In genomic region chr13:50914301-50914700, GRCh38 we compare ENCODE assay signal across 13 cellular contexts. TPM values are rescaled to one million over a fixed set of nuclear protein-coding genes. Genes with fewer than 3 reads are reported as not detected.
DNase-seq lines count a peak whose midpoint lies in the region; ATAC-seq and TF ChIP-seq lines count a peak whose summit lies in the region.
"Had no signal": no experiment of that assay in that cellular context is flagged by ENCODE, and none has a peak within 500 bp of the region (broad histone marks: within the 10 kb centered on the region; RNA-seq: fewer than 3 reads in every experiment).

No MANE protein-coding gene starts in this region.

- H3K4me1 Mint-ChIP-seq in activated CD8-positive, alpha-beta memory T cell treated with anti-CD3 and anti-CD28 coated beads, Interleukin-2, amount 10 ng/mL, durations not matched to agents 7 days and 5 days: peaks cover 63% of the 10 kb centered on the region

- peak overlapping the region; percentile 44; the same call in 1 of the 2 replicates for H3K9ac ChIP-seq in OCI-LY3 (ENCODE audit: low read length)

- 62% methylated on average over 8 of the region's 8 CpGs for WGBS in esophagus muscularis mucosa

- intact Hi-C loops in esophagus muscularis mucosa (cut with DNase I): loop anchor here (5.0 to 10.0 kb wide), 4 partner anchors 390 to 937 kb away; partner anchors contain the start of gene TRIM13

- H3K36me3 ChIP-seq in OCI-LY3 (replicated peaks; ENCODE audit: low read depth, low read length): peaks cover 7% of the 10 kb centered on the region
- H3K36me3 ChIP-seq in esophagus muscularis mucosa: no peaks in the 10 kb centered on the region

- ATAC-seq in activated CD8-positive, alpha-beta memory T cell treated with anti-CD3 and anti-CD28 coated beads, Interleukin-2, amount 10 ng/mL, durations not matched to agents 7 days and 5 days: no peak
- ATAC-seq in GM18520 (IDR thresholded peaks at IDR 0.05; ENCODE audit: unreplicated experiment) (no peak), HG03571 (IDR thresholded peaks at IDR 0.05; ENCODE audit: unreplicated experiment) (no peak)
- ATAC-seq: GM23338 had no signal

- peak overlapping the region; percentile 15 for H3K4me3 Mint-ChIP-seq in activated CD8-positive, alpha-beta memory T cell treated with anti-CD3 and anti-CD28 coated beads, Interleukin-2, amount 10 ng/mL, durations not matched to agents 7 days and 5 days
- H3K4me3 Mint-ChIP-seq: GM23338 had no signal

- peak overlapping the region; percentile 65 for H3K4me2 ChIP-seq in OCI-LY3 (ENCODE audit: low read length)
- H3K4me2 ChIP-seq: GM23338 had no signal

- TF ChIP-seq CTCF in OCI-LY3 (IDR thresholded peaks at IDR 0.05; ENCODE audit: low read depth, low read length): no peak
- TF ChIP-seq CTCF in esophagus muscularis mucosa (IDR thresholded peaks at IDR 0.05): no peak

- H3K27ac Mint-ChIP-seq in activated CD8-positive, alpha-beta memory T cell treated with anti-CD3 and anti-CD28 coated beads, Interleukin-2, amount 10 ng/mL, durations not matched to agents 7 days and 5 days: peak overlapping the region; percentile 85
- H3K27ac Mint-ChIP-seq: GM23338 had no signal

- peaks cover 62% of the 10 kb centered on the region for H3K4me1 ChIP-seq in OCI-LY3 (ENCODE audit: low read length)
- peaks cover 65 to 81% (median 77%) of the 10 kb centered on the region in 4 donors for H3K4me1 ChIP-seq in esophagus muscularis mucosa

- no peak for TF ChIP-seq EP300 in esophagus muscularis mucosa (IDR thresholded peaks at IDR 0.05)

- H3K27ac ChIP-seq in OCI-LY3 (ENCODE audit: low read length): peak overlapping the region; percentile 41; the same call in 1 of the 2 replicates
- H3K27ac ChIP-seq in esophagus muscularis mucosa (replicated peaks in 1 of 4): peak overlapping the region; percentile 35 to 57 (median 50)
- peak overlapping the region in 11 of 21 experiments; percentile 1 to 77 (median 51) for H3K27ac ChIP-seq in skin epidermis

- H4K20me1 ChIP-seq in OCI-LY3 (ENCODE audit: insufficient read depth, low read length): peaks cover 28% of the 10 kb centered on the region

- H3K9me3 Mint-ChIP-seq in activated CD8-positive, alpha-beta memory T cell treated with anti-CD3 and anti-CD28 coated beads, Interleukin-2, amount 10 ng/mL, durations not matched to agents 7 days and 5 days (ENCODE audit: low read depth): no peaks in the 10 kb centered on the region
- H3K9me3 Mint-ChIP-seq: GM23338 had no signal

- no peaks in the 10 kb centered on the region for H3K27me3 Mint-ChIP-seq in activated CD8-positive, alpha-beta memory T cell treated with anti-CD3 and anti-CD28 coated beads, Interleukin-2, amount 10 ng/mL, durations not matched to agents 7 days and 5 days

- H2AFZ ChIP-seq in OCI-LY3 (ENCODE audit: low read depth, low read length): no peak overlapping the region
- H2AFZ ChIP-seq: GM23338 had no signal

- no peak for TF ChIP-seq POLR2A in esophagus muscularis mucosa (IDR thresholded peaks at IDR 0.05; ENCODE audit: low read depth)

- H3K27me3 ChIP-seq in OCI-LY3 (ENCODE audit: low read depth, low read length) (no peaks in the 10 kb centered on the region), esophagus muscularis mucosa (no peaks in the 10 kb centered on the region)

- CTCF ChIA-PET in activated CD8-positive, alpha-beta memory T cell treated with anti-CD3 and anti-CD28 coated beads, Interleukin-2, amount 10 ng/mL, durations not matched to agents 7 days and 5 days (lab: Charles Lee): interaction anchor here (0.8 to 8.8 kb wide), 12 partner anchors 20 to 937 kb away, joined by 3 to 135 read pairs (median 6); partner anchors contain the start of gene TRIM13

- peaks cover 27% of the 10 kb centered on the region for H3K36me3 Mint-ChIP-seq in activated CD8-positive, alpha-beta memory T cell treated with anti-CD3 and anti-CD28 coated beads, Interleukin-2, amount 10 ng/mL, durations not matched to agents 7 days and 5 days

- no peaks in the 10 kb centered on the region for H3K9me3 ChIP-seq in OCI-LY3 (ENCODE audit: insufficient read depth, low read length)
- no peaks in the 10 kb centered on the region for H3K9me3 ChIP-seq in esophagus muscularis mucosa

- peaks cover 98% of the 10 kb centered on the region for H3K79me2 ChIP-seq in OCI-LY3 (ENCODE audit: low read length)

- H3K4me3 ChIP-seq in OCI-LY3 (ENCODE audit: low read length) (0 out of 2 replicates have a peak overlapping the region, but pooled peaks have one; percentile 26), esophagus muscularis mucosa (no peak overlapping the region), skin epidermis (no peak overlapping the region)
- H3K4me3 ChIP-seq: GM23338 had no signal

- no peak for DNase-seq in activated CD8-positive, alpha-beta memory T cell treated with anti-CD3 and anti-CD28 coated beads, Interleukin-2, amount 10 ng/mL, durations not matched to agents 7 days and 5 days
- DNase-seq in activated CD8-positive, alpha-beta memory T cell treated with anti-CD3 and anti-CD28 coated beads for 24 hours: no peak
- DNase-seq in esophagus muscularis mucosa (ENCODE audit: extremely low spot score) (no peak), NCI-H2227 treated with DMSO at 0.1 percent for 48 hours (lab: John Stamatoyannopoulos, UW) (no peak)
- DNase-seq: activated CD8-positive, alpha-beta memory T cell treated with anti-CD3 and anti-CD28 coated beads, Interleukin-2, amount 50 U/mL, for 4 hours; foreskin melanocyte; NCI-H526; retina had no signal

RNA-seq across cellular contexts. Expression of gene RNASEH2B, which starts 4.7 kb away (rescaled TPM):
- 100 to 1,000 TPM; 108 to 126 TPM for total RNA-seq in activated CD8-positive, alpha-beta memory T cell treated with anti-CD3 and anti-CD28 coated beads, Interleukin-2, amount 10 ng/mL, durations not matched to agents 7 days and 5 days
- total RNA-seq in esophagus muscularis mucosa: 10 to 100 TPM; 27.5 to 82.2 (median 48.8) TPM
